ENCODE assay signal across 22 cellular contexts in genomic region chr1:70583522-70583921, GRCh38.
DNase-seq lines count a peak whose midpoint lies in the region; ATAC-seq, FAIRE-seq and TF ChIP-seq lines count a peak whose summit lies in the region.
"Had no signal": no experiment of that assay in that cellular context is flagged by ENCODE, and none has a peak within 500 bp of the region (broad histone marks: within the 10 kb centered on the region; RNA-seq: fewer than 3 reads in every experiment).

No MANE protein-coding gene starts in this region.

- no peak overlapping the region for H3K4me3 Mint-ChIP-seq in activated CD4-positive, alpha-beta T cell treated with anti-CD3 and anti-CD28 coated beads, Interleukin-2, amount 10 ng/mL, durations not matched to agents 7 days and 5 days
- H3K4me3 Mint-ChIP-seq: naive B cell had no signal

- no peak overlapping the region for H3K27ac ChIP-seq in tibial nerve
- H3K27ac ChIP-seq: adrenal gland, heart right ventricle, psoas muscle, uterus had no signal

- POLR2A ChIA-PET in activated CD4-positive, alpha-beta T cell treated with anti-CD3 and anti-CD28 coated beads, Interleukin-2, amount 10 ng/mL, durations not matched to agents 7 days and 5 days (lab: Charles Lee), result no interaction called here

- WGBS in tibial nerve, 2 donors, result 100% methylated on average over 1 of the region's 1 CpG

- no peak overlapping the region for H3K27ac Mint-ChIP-seq in activated CD4-positive, alpha-beta T cell treated with anti-CD3 and anti-CD28 coated beads, Interleukin-2, amount 10 ng/mL, durations not matched to agents 7 days and 5 days
- H3K27ac Mint-ChIP-seq: naive B cell had no signal

- peak; percentile 87 for ATAC-seq in GM21381 (IDR thresholded peaks at IDR 0.05; ENCODE audit: unreplicated experiment)
- ATAC-seq in HG03025 (IDR thresholded peaks at IDR 0.05; ENCODE audit: low FRiP score, unreplicated experiment), result peak; percentile 65
- ATAC-seq in GM19328 (IDR thresholded peaks at IDR 0.05; ENCODE audit: unreplicated experiment), result no peak
- ATAC-seq: heart right ventricle, left lobe of liver, PC-3, psoas muscle had no signal

- H3K9me3 Mint-ChIP-seq in activated CD4-positive, alpha-beta T cell treated with anti-CD3 and anti-CD28 coated beads, Interleukin-2, amount 10 ng/mL, durations not matched to agents 7 days and 5 days, result no peaks in the 10 kb centered on the region

- no peaks in the 10 kb centered on the region for H3K4me1 ChIP-seq in tibial nerve
- H3K4me1 ChIP-seq: adrenal gland, heart right ventricle, psoas muscle had no signal

- no peaks in the 10 kb centered on the region for H3K4me1 Mint-ChIP-seq in activated CD4-positive, alpha-beta T cell treated with anti-CD3 and anti-CD28 coated beads, Interleukin-2, amount 10 ng/mL, durations not matched to agents 7 days and 5 days
- H3K4me1 Mint-ChIP-seq: naive B cell had no signal

- DNase-seq in GM18507 (ENCODE audit: extremely low spot score, insufficient read length, low read depth) (no peak), MV-4-11 (lab: John Stamatoyannopoulos, UW) (peak; percentile 5), foreskin melanocyte (no peak), tibial nerve (ENCODE audit: low spot score in 2 of 2) (no peak)
- DNase-seq in activated CD4-positive, alpha-beta T cell treated with anti-CD3 and anti-CD28 coated beads, Interleukin-2, amount 10 ng/mL, durations not matched to agents 7 days and 5 days, result no peak
- DNase-seq: activated CD4-positive, CD25-positive, alpha-beta regulatory T cell treated with anti-CD3 and anti-CD28 coated beads, Interleukin-2, amount 50 U/mL, for 72 hours; activated T-cell treated with anti-CD3 and anti-CD28 coated beads, Interleukin-2, amount 50 U/mL, for 48 hours; adrenal gland; DMS153; erythroblast; heart right ventricle; naive B cell; NCI-H2227 treated with DMSO at 0.1 percent for 48 hours; PC-3; psoas muscle; SW 1271; uterus had no signal

- H3K9me3 ChIP-seq in tibial nerve, result peaks cover 0 to 3% (median 0%) of the 10 kb centered on the region in 4 donors
- H3K9me3 ChIP-seq: adrenal gland, psoas muscle, uterus had no signal

- H3K27me3 ChIP-seq in tibial nerve, result no peaks in the 10 kb centered on the region
- H3K27me3 ChIP-seq: adrenal gland, heart right ventricle, uterus had no signal

- H3K4me3 ChIP-seq in tibial nerve, result no peak overlapping the region
- H3K4me3 ChIP-seq: adrenal gland, heart right ventricle, psoas muscle, uterus had no signal

- no peaks in the 10 kb centered on the region for H3K27me3 Mint-ChIP-seq in activated CD4-positive, alpha-beta T cell treated with anti-CD3 and anti-CD28 coated beads, Interleukin-2, amount 10 ng/mL, durations not matched to agents 7 days and 5 days

- TF ChIP-seq EP300 in tibial nerve (IDR thresholded peaks at IDR 0.05), result no peak

- no peak for TF ChIP-seq CTCF in tibial nerve (IDR thresholded peaks at IDR 0.05)

- H3K36me3 ChIP-seq in tibial nerve, result no peaks in the 10 kb centered on the region
- H3K36me3 ChIP-seq: adrenal gland, heart right ventricle, uterus had no signal

- CTCF ChIA-PET in activated CD4-positive, alpha-beta T cell treated with anti-CD3 and anti-CD28 coated beads, Interleukin-2, amount 10 ng/mL, durations not matched to agents 7 days and 5 days (lab: Charles Lee), result no interaction called here

- no peaks in the 10 kb centered on the region for H3K36me3 Mint-ChIP-seq in activated CD4-positive, alpha-beta T cell treated with anti-CD3 and anti-CD28 coated beads, Interleukin-2, amount 10 ng/mL, durations not matched to agents 7 days and 5 days (ENCODE audit: low read depth)
- H3K36me3 Mint-ChIP-seq: naive B cell had no signal

- TF ChIP-seq POLR2A in tibial nerve (IDR thresholded peaks at IDR 0.05), result no peak

- FAIRE-seq in GM18507 (lab: Jason Lieb, UNC), result peak; percentile 51
- FAIRE-seq: H1 had no signal
